ENCODE assay signal across 9 cellular contexts in the genomic region with DNA sequence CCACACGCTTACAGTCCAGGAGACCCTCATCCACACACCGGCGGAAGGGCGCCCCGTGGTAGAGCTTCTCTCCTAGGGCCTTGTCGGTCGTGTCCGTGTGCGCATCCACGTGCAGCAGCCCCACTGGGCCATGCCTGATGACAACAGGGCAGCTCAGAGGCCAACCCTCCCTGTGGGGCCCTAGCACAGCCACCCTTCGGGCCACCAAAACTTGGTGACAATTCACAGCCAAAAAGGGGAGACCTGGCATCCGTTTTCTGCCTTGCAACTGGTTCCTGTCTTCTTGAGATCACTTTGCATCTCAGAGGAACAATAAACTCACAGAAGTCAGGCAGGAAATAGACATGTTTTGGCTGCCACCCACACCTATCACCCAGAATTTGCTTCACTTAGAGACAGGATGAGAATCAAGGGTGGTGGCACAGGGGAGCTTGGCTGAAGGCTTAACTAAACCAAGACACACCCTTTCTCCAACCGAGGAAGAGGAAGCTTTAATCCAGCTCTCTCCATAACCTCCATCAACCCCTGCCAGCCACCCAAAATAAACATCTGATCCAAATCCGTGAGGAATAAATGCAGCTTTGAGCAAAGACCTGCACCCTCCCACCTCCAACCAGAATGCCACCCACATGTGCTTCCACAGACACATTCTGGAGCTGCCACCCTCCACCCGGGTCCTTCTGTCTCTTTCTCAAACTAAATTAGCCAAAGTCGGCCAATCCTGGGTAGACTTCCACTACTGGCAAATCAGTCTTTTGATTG. TPM values are rescaled to one million over a fixed set of nuclear protein-coding genes. Genes with fewer than 3 reads are reported as not detected.
DNase-seq lines count a peak whose midpoint lies in the region; ATAC-seq and TF ChIP-seq lines count a peak whose summit lies in the region.
"Had no signal": no experiment of that assay in that cellular context is flagged by ENCODE, and none has a peak within 500 bp of the region (broad histone marks: within the 10 kb centered on the region; RNA-seq: fewer than 3 reads in every experiment).

No MANE protein-coding gene starts in this region.

- POLR2A ChIA-PET in activated naive CD8-positive, alpha-beta T cell treated with anti-CD3 and anti-CD28 coated beads, Interleukin-2, amount 10 ng/mL, durations not matched to agents 7 days and 5 days (lab: Charles Lee): interaction anchor here (0.5 to 3.0 kb wide), 7 partner anchors 9 to 385 kb away, joined by 3 to 13 read pairs (median 6); partner anchors contain the start of gene DNAJC16

- peaks cover 15% of the 10 kb centered on the region for H3K36me3 Mint-ChIP-seq in activated naive CD8-positive, alpha-beta T cell treated with anti-CD3 and anti-CD28 coated beads, Interleukin-2, amount 10 ng/mL, durations not matched to agents 7 days and 5 days

- H3K4me1 Mint-ChIP-seq in activated naive CD8-positive, alpha-beta T cell treated with anti-CD3 and anti-CD28 coated beads, Interleukin-2, amount 10 ng/mL, durations not matched to agents 7 days and 5 days: peaks cover 32% of the 10 kb centered on the region

- peak; percentile 50 for DNase-seq in activated naive CD8-positive, alpha-beta T cell treated with anti-CD3 and anti-CD28 coated beads, Interleukin-2, amount 10 ng/mL, durations not matched to agents 7 days and 5 days
- DNase-seq in SHP77 (lab: John Stamatoyannopoulos, UW) (no peak), epidermal melanocyte (ENCODE audit: insufficient read length, low spot score) (no peak), AML-193 (lab: John Stamatoyannopoulos, UW) (no peak), G401 (ENCODE audit: low spot score) (no peak)
- DNase-seq: T-helper 9 cell had no signal

- peak overlapping the region; percentile 66 for H3K4me3 Mint-ChIP-seq in activated naive CD8-positive, alpha-beta T cell treated with anti-CD3 and anti-CD28 coated beads, Interleukin-2, amount 10 ng/mL, durations not matched to agents 7 days and 5 days

- H3K27me3 Mint-ChIP-seq in activated naive CD8-positive, alpha-beta T cell treated with anti-CD3 and anti-CD28 coated beads, Interleukin-2, amount 10 ng/mL, durations not matched to agents 7 days and 5 days: no peaks in the 10 kb centered on the region

- H3K4me1 ChIP-seq in skeletal muscle tissue (ENCODE audit: control insufficient read depth in 3 of 3, insufficient read depth in 3 of 3, low read length in 3 of 3): peaks cover 40 to 62% (median 45%) of the 10 kb centered on the region in 3 donors

- ATAC-seq in GM18511 (IDR thresholded peaks at IDR 0.05; ENCODE audit: unreplicated experiment): peak; percentile 8
- ATAC-seq in activated naive CD8-positive, alpha-beta T cell treated with anti-CD3 and anti-CD28 coated beads, Interleukin-2, amount 10 ng/mL, durations not matched to agents 7 days and 5 days (ENCODE audit: low read depth): peak; percentile 85

- H3K27me3 ChIP-seq in skeletal muscle tissue (ENCODE audit: control insufficient read depth in 3 of 3, insufficient read depth in 3 of 3, low read length in 3 of 3): no peaks in the 10 kb centered on the region

- no peaks in the 10 kb centered on the region for H3K9me3 Mint-ChIP-seq in activated naive CD8-positive, alpha-beta T cell treated with anti-CD3 and anti-CD28 coated beads, Interleukin-2, amount 10 ng/mL, durations not matched to agents 7 days and 5 days

- H3K27ac ChIP-seq in skeletal muscle tissue (ENCODE audit: low read depth, low read length): peak overlapping the region; percentile 95

- H3K27ac Mint-ChIP-seq in activated naive CD8-positive, alpha-beta T cell treated with anti-CD3 and anti-CD28 coated beads, Interleukin-2, amount 10 ng/mL, durations not matched to agents 7 days and 5 days: peak overlapping the region; percentile 98

- H3K9me3 ChIP-seq in skeletal muscle tissue (ENCODE audit: control insufficient read depth in 3 of 3, low read length in 3 of 3): no peaks in the 10 kb centered on the region

- peak overlapping the region; percentile 64 to 77 (median 74) for H3K9ac ChIP-seq in skeletal muscle tissue (ENCODE audit: low read depth in 1 of 3, low read length in 3 of 3)

- peak overlapping the region; percentile 40 to 55 (median 55) for H3K4me3 ChIP-seq in skeletal muscle tissue (ENCODE audit: low read length in 3 of 3)

- peak; percentile 30; the same call in 1 of the 2 replicates for TF ChIP-seq POLR2A in Raji (IDR thresholded peaks at IDR 0.05; ENCODE audit: insufficient read depth, low read depth, low read length)

- peaks cover 0 to 2% (median 0%) of the 10 kb centered on the region in 3 donors for H3K36me3 ChIP-seq in skeletal muscle tissue (ENCODE audit: control insufficient read depth in 3 of 3, insufficient read depth in 3 of 3, low read length in 3 of 3)

- in situ Hi-C loops in G401 (cut with HindIII; ENCODE audit: low sequenced_read_pairs): loop anchor here (25.0 kb wide), 1 partner anchor 158 kb away; the partner anchor contains the start of genes SLC25A34 and TMEM82

RNA-seq across cellular contexts. Expression of gene AGMAT, which starts 5.7 kb away (rescaled TPM):
- total RNA-seq in activated naive CD8-positive, alpha-beta T cell treated with anti-CD3 and anti-CD28 coated beads, Interleukin-2, amount 10 ng/mL, durations not matched to agents 7 days and 5 days: 1 to 10 TPM; 7.6 to 8.0 TPM
- 4.2 TPM for total RNA-seq in skeletal muscle tissue
- 2.0 and 2.6 TPM in 2 replicates for total RNA-seq in G401 (2014; rRNA removed; shearing (Covaris generic))

RNA-seq across cellular contexts. Expression of gene DDI2, which starts 38.2 kb away (rescaled TPM):
- total RNA-seq in activated naive CD8-positive, alpha-beta T cell treated with anti-CD3 and anti-CD28 coated beads, Interleukin-2, amount 10 ng/mL, durations not matched to agents 7 days and 5 days: 10 to 100 TPM; 31.6 to 33.3 TPM
- 30.8 TPM for total RNA-seq in skeletal muscle tissue
- total RNA-seq in G401 (2014; rRNA removed; shearing (Covaris generic)): 6.5 and 9.9 TPM in 2 replicates

RNA-seq across cellular contexts. Expression of gene DNAJC16, which starts 52.5 kb away (rescaled TPM):
- 10 to 100 TPM; 15.7 to 18.9 TPM for total RNA-seq in activated naive CD8-positive, alpha-beta T cell treated with anti-CD3 and anti-CD28 coated beads, Interleukin-2, amount 10 ng/mL, durations not matched to agents 7 days and 5 days
- 16.7 TPM for total RNA-seq in skeletal muscle tissue
- total RNA-seq in G401 (2014; rRNA removed; shearing (Covaris generic)): 3.4 and 19.1 TPM in 2 replicates

RNA-seq across cellular contexts. Expression of gene CASP9, which starts 55.1 kb away (rescaled TPM):
- 10 to 100 TPM in 1 of 2 experiments, 1 to 10 TPM in 1; 9.6 to 13.7 TPM for total RNA-seq in activated naive CD8-positive, alpha-beta T cell treated with anti-CD3 and anti-CD28 coated beads, Interleukin-2, amount 10 ng/mL, durations not matched to agents 7 days and 5 days
- total RNA-seq in skeletal muscle tissue: 9.9 TPM
- 12.3 and 15.6 TPM in 2 replicates for total RNA-seq in G401 (2014; rRNA removed; shearing (Covaris generic))
